ENCODE assay signal across 8 cellular contexts in genomic region chr10:119078422-119079179, GRCh38. TPM values are rescaled to one million over a fixed set of nuclear protein-coding genes. Genes with fewer than 3 reads are reported as not detected.
DNase-seq lines count a peak whose midpoint lies in the region; ATAC-seq and TF ChIP-seq lines count a peak whose summit lies in the region.

No MANE protein-coding gene starts in this region.

- intact Hi-C loops in activated CD4-positive, alpha-beta T cell treated with anti-CD3 and anti-CD28 coated beads for 36 hours (cut with DNase I, micrococcal nuclease): loop anchor here in 1 of 2 experiments (5.0 kb wide), 1 partner anchor 41 kb away; no protein-coding TSS in a partner anchor
- intact Hi-C loops in activated CD8-positive, alpha-beta T cell treated with anti-CD3 and anti-CD28 coated beads for 36 hours (cut with micrococcal nuclease): no loop called here

- H3K9me3 Mint-ChIP-seq in activated CD4-positive, alpha-beta T cell treated with anti-CD3 and anti-CD28 coated beads for 36 hours (ENCODE audit: low read depth): no peaks in the 10 kb centered on the region
- no peaks in the 10 kb centered on the region for H3K9me3 Mint-ChIP-seq in activated CD8-positive, alpha-beta T cell treated with anti-CD3 and anti-CD28 coated beads for 36 hours

- TF ChIP-seq CTCF in activated CD8-positive, alpha-beta T cell treated with anti-CD3 and anti-CD28 coated beads for 36 hours (IDR thresholded peaks at IDR 0.05): no peak

- peaks cover 36% of the 10 kb centered on the region for H3K4me1 Mint-ChIP-seq in activated CD4-positive, alpha-beta T cell treated with anti-CD3 and anti-CD28 coated beads for 36 hours
- H3K4me1 Mint-ChIP-seq in activated CD8-positive, alpha-beta T cell treated with anti-CD3 and anti-CD28 coated beads for 36 hours (ENCODE audit: low read depth): peaks cover 33% of the 10 kb centered on the region

- H3K36me3 ChIP-seq in iPS-18a (ENCODE audit: control insufficient read depth, low read depth, low read length) (peaks cover 14% of the 10 kb centered on the region), subcutaneous abdominal adipose tissue (ENCODE audit: control insufficient read depth in 5 of 5, insufficient read depth in 5 of 5, low read length in 5 of 5) (no peaks in the 10 kb centered on the region)

- H3K27me3 ChIP-seq in iPS-18a (ENCODE audit: control insufficient read depth, insufficient read depth, low read length) (no peaks in the 10 kb centered on the region), subcutaneous abdominal adipose tissue (ENCODE audit: control insufficient read depth in 5 of 5, insufficient read depth in 4 of 5, low read length in 5 of 5) (no peaks in the 10 kb centered on the region)

- CTCF ChIA-PET in activated CD4-positive, alpha-beta T cell treated with anti-CD3 and anti-CD28 coated beads for 36 hours (lab: Charles Lee): no interaction called here
- CTCF ChIA-PET in activated CD8-positive, alpha-beta T cell treated with anti-CD3 and anti-CD28 coated beads for 36 hours (lab: Charles Lee): no interaction called here

- H3K4me3 ChIP-seq in iPS-18a (ENCODE audit: low read length) (peak overlapping the region; percentile 81), subcutaneous abdominal adipose tissue (ENCODE audit: low read depth in 1 of 5, low read length in 5 of 5) (peak overlapping the region; percentile 78 to 98 (median 95))

- peaks cover 37% of the 10 kb centered on the region for H3K36me3 Mint-ChIP-seq in activated CD4-positive, alpha-beta T cell treated with anti-CD3 and anti-CD28 coated beads for 36 hours (ENCODE audit: low read depth)
- H3K36me3 Mint-ChIP-seq in activated CD8-positive, alpha-beta T cell treated with anti-CD3 and anti-CD28 coated beads for 36 hours (ENCODE audit: low read depth): peaks cover 52% of the 10 kb centered on the region

- no peak for ATAC-seq in activated CD4-positive, alpha-beta T cell treated with anti-CD3 and anti-CD28 coated beads for 36 hours
- no peak for ATAC-seq in activated CD8-positive, alpha-beta T cell treated with anti-CD3 and anti-CD28 coated beads for 36 hours
- no peak for ATAC-seq in HG02623 (IDR thresholded peaks at IDR 0.05; ENCODE audit: unreplicated experiment)

- H3K27ac Mint-ChIP-seq in activated CD4-positive, alpha-beta T cell treated with anti-CD3 and anti-CD28 coated beads for 36 hours: peak overlapping the region; percentile 94
- H3K27ac Mint-ChIP-seq in activated CD8-positive, alpha-beta T cell treated with anti-CD3 and anti-CD28 coated beads for 36 hours: peak overlapping the region; percentile 95

- H3K27me3 Mint-ChIP-seq in activated CD4-positive, alpha-beta T cell treated with anti-CD3 and anti-CD28 coated beads for 36 hours: no peaks in the 10 kb centered on the region
- H3K27me3 Mint-ChIP-seq in activated CD8-positive, alpha-beta T cell treated with anti-CD3 and anti-CD28 coated beads for 36 hours: no peaks in the 10 kb centered on the region

- H3K27ac ChIP-seq in iPS-18a (ENCODE audit: low read length) (no peak overlapping the region), subcutaneous abdominal adipose tissue (ENCODE audit: low read depth, low read length) (peak overlapping the region; percentile 99)

- H3K4me1 ChIP-seq in iPS-18a (ENCODE audit: control insufficient read depth, low read depth, low read length) (peaks cover 10% of the 10 kb centered on the region), subcutaneous abdominal adipose tissue (ENCODE audit: control insufficient read depth in 5 of 5, insufficient read depth in 5 of 5, low read length in 5 of 5) (peaks cover 7 to 49% (median 42%) of the 10 kb centered on the region in 5 donors)

- no peak for DNase-seq in activated CD4-positive, alpha-beta T cell treated with anti-CD3 and anti-CD28 coated beads for 36 hours
- no peak for DNase-seq in activated CD4-positive, alpha-beta T cell treated with anti-CD3 and anti-CD28 coated beads for 1 hour
- no peak for DNase-seq in activated CD8-positive, alpha-beta T cell treated with anti-CD3 and anti-CD28 coated beads for 36 hours
- DNase-seq in central memory CD4-positive, alpha-beta T cell: no peak
- no peak for DNase-seq in anterior cingulate cortex (lab: John Stamatoyannopoulos, UW)

- POLR2A ChIA-PET in activated CD4-positive, alpha-beta T cell treated with anti-CD3 and anti-CD28 coated beads for 36 hours (lab: Charles Lee): interaction anchor here (1.3 to 2.0 kb wide), 2 partner anchors 26 to 53 kb away, joined by 3 to 7 read pairs; partner anchors contain the start of gene DENND10
- POLR2A ChIA-PET in activated CD8-positive, alpha-beta T cell treated with anti-CD3 and anti-CD28 coated beads for 36 hours (lab: Charles Lee): interaction anchor here (0.7 to 3.6 kb wide), 7 partner anchors 9 to 68 kb away, joined by 3 to 20 read pairs (median 3); no protein-coding TSS in a partner anchor

- H3K9ac ChIP-seq in iPS-18a (ENCODE audit: low read length) (peak overlapping the region; percentile 100), subcutaneous abdominal adipose tissue (ENCODE audit: low read length in 5 of 5) (peak overlapping the region; percentile 88 to 100 (median 100))

- H3K4me3 Mint-ChIP-seq in activated CD4-positive, alpha-beta T cell treated with anti-CD3 and anti-CD28 coated beads for 36 hours: peak overlapping the region; percentile 99
- H3K4me3 Mint-ChIP-seq in activated CD8-positive, alpha-beta T cell treated with anti-CD3 and anti-CD28 coated beads for 36 hours: peak overlapping the region; percentile 87

- H3K9me3 ChIP-seq in iPS-18a (ENCODE audit: control insufficient read depth, low read depth, low read length) (no peaks in the 10 kb centered on the region), subcutaneous abdominal adipose tissue (ENCODE audit: control insufficient read depth in 5 of 5, low read length in 5 of 5) (no peaks in the 10 kb centered on the region)

RNA-seq across cellular contexts. Expression of gene EIF3A, which starts 2.0 kb away (rescaled TPM):
- 100 to 1,000 TPM; 132 to 150 TPM for total RNA-seq in activated CD4-positive, alpha-beta T cell treated with anti-CD3 and anti-CD28 coated beads for 36 hours
- total RNA-seq in activated CD8-positive, alpha-beta T cell treated with anti-CD3 and anti-CD28 coated beads for 36 hours: 100 to 1,000 TPM; 127 to 131 TPM

RNA-seq across cellular contexts. Expression of gene DENND10, which starts 25.3 kb away (rescaled TPM):
- total RNA-seq in activated CD4-positive, alpha-beta T cell treated with anti-CD3 and anti-CD28 coated beads for 36 hours: 10 to 100 TPM; 20.5 to 21.9 TPM
- 10 to 100 TPM; 16.9 to 18.6 TPM for total RNA-seq in activated CD8-positive, alpha-beta T cell treated with anti-CD3 and anti-CD28 coated beads for 36 hours

RNA-seq across cellular contexts. Expression of gene NANOS1, which starts 49.1 kb away (rescaled TPM):
- under 1 TPM; 0.04 to 0.09 TPM for total RNA-seq in activated CD4-positive, alpha-beta T cell treated with anti-CD3 and anti-CD28 coated beads for 36 hours
- under 1 TPM in 1 of 2 experiments, not detected in 1; 0.20 TPM for total RNA-seq in activated CD8-positive, alpha-beta T cell treated with anti-CD3 and anti-CD28 coated beads for 36 hours
